In the genomic region with DNA sequence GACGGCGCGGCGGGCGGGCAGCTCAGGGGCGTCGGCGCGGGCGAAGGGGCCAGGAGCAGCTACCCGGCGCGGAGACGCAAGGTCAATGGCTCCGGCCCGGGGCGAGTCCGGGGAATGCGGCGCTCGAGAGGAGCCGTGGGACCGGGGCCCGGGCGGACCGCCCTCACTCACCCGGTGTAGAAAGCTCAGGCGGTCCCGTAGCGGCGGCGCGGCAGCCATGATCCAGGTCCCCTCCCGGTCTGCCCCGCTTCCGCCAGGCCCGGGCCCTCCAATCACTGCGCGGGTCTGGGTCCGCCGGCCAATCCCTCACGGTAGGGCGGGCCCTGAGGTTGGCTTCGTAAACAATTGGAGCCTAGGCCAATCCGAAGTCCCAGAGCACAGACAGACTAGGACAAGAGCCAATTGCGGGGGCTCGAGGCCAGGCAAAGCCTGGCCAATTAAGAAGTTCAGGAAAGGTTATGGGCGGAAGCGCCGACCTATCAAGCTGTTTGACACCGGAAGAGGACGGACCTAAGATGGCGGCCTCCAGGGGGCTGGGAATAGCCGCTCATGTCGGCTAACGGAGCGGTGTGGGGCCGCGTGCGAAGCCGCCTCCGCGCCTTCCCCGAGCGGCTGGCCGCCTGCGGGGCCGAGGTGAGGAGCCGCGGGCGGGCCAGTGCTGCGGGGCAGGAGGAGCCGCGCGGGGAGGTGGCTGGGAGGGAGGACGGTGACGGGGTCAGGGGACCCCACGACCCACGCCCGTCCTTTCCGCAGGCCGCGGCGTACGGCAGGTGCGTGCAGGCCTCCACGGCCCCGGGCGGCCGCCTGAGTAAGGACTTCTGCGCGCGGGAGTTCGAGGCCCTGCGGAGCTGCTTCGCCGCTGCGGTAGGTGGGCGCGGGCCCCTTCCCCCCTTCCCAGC, we compare ENCODE assay signal across 8 cellular contexts. TPM values are rescaled to one million over a fixed set of nuclear protein-coding genes. Genes with fewer than 3 reads are reported as not detected.
A peak's percentile ranks its signal among the peaks of the same experiment; 100 is the strongest.
DNase-seq lines count a peak whose midpoint lies in the region; ATAC-seq, FAIRE-seq and TF ChIP-seq lines count a peak whose summit lies in the region.

TSS of gene NDUFAF8 (plus strand) at position 504 of the 899 bp plus-strand sequence. CDS start at position 550, 46 bp downstream.
A gene with protein sequence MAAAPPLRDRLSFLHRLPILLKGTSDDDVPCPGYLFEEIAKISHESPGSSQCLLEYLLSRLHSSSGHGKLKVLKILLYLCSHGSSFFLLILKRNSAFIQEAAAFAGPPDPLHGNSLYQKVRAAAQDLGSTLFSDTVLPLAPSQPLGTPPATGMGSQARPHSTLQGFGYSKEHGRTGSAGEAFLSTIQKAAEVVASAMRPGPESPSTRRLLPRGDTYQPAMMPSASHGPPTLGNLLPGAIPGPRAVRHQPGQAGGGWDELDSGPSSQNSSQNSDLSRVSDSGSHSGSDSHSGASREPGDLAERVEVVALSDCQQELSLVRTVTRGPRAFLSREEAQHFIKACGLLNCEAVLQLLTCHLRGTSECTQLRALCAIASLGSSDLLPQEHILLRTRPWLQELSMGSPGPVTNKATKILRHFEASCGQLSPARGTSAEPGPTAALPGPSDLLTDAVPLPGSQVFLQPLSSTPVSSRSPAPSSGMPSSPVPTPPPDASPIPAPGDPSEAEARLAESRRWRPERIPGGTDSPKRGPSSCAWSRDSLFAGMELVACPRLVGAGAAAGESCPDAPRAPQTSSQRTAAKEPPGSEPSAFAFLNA (minus strand): TSS at position 241 of the 899 bp plus-strand sequence. CDS start 22 bp downstream, at position 219.

- H3K4me3 ChIP-seq in body of pancreas: peak within 1 kb of the TSS; percentile 85 to 87

- no peaks in the 10 kb centered on the region for H3K9me3 ChIP-seq in body of pancreas

- peak; percentile 97 for FAIRE-seq in TTC549 (lab: Jason Lieb, UNC)

- no peaks in the 10 kb centered on the region for H3K27me3 ChIP-seq in body of pancreas

- peaks cover 32% of the 10 kb centered on the region for H3K4me1 ChIP-seq in body of pancreas

- no peaks in the 10 kb centered on the region for H3K36me3 ChIP-seq in body of pancreas (replicated peaks in 1 of 2; ENCODE audit: insufficient read depth in 1 of 2, low read depth in 2 of 2)

- no peak for TF ChIP-seq CTCF in 22Rv1 (IDR thresholded peaks at IDR 0.05)
- TF ChIP-seq CTCF in body of pancreas (IDR thresholded peaks at IDR 0.05): peak in 2 of 7 experiments; percentile 8 to 26

- H3K27ac ChIP-seq in 22Rv1 (peak within 1 kb of the TSS; percentile 81), body of pancreas (peak within 1 kb of the TSS; percentile 46 to 86 (median 76))

- DNase-seq in NCI-H2107 treated with DMSO at 0.1 percent for 48 hours (lab: John Stamatoyannopoulos, UW; ENCODE audit: unreplicated experiment): peak; percentile 98
- peak; percentile 97 to 99 (median 99) for DNase-seq in body of pancreas
- peak; percentile 97 for DNase-seq in iPS DF 19.7 (ENCODE audit: low read depth, low spot score)
- DNase-seq in sciatic nerve (ENCODE audit: low spot score): peak; percentile 97

- intact Hi-C loops in body of pancreas (cut with DNase I): loop anchor here (10.0 kb wide), 1 partner anchor 94 kb away; no protein-coding TSS in a partner anchor
- intact Hi-C loops in sciatic nerve (cut with DNase I): no loop called here

- 0 to 1% methylated on average over 24 to 75 of the region's 100 CpGs for WGBS in body of pancreas, 2 donors

- TF ChIP-seq POLR2A in body of pancreas (IDR thresholded peaks at IDR 0.05): peak in 2 of 3 donors; percentile 68 to 76

- peak; percentile 95 for ATAC-seq in GM18520 (IDR thresholded peaks at IDR 0.05; ENCODE audit: unreplicated experiment)
- ATAC-seq in HG03064 (IDR thresholded peaks at IDR 0.05; ENCODE audit: low read depth, unreplicated experiment): peak; percentile 83
- peak; percentile 98 for ATAC-seq in body of pancreas
- ATAC-seq in sciatic nerve: peak; percentile 99

RNA-seq across cellular contexts. Expression of gene NDUFAF8, which starts in this region (rescaled TPM):
- 10 to 100 TPM; 20.8 to 26.5 TPM for total RNA-seq in body of pancreas
- total RNA-seq in sciatic nerve: 37.4 TPM

RNA-seq across cellular contexts. Expression of the second gene that starts in this region (rescaled TPM):
- total RNA-seq in body of pancreas (100 to 1,000 TPM in 1 of 2 donors, 10 to 100 TPM in 1; 31.9 to 102 TPM), sciatic nerve (38.1 TPM)

Comparison
In these comparisons a context has a peak if more than half of its experiments do, and no peak if none do; other contexts are left out.
1. Peak in every context shown above with its lines: DNase-seq, ATAC-seq, H3K4me3 ChIP-seq and H3K27ac ChIP-seq.